1 cellular context compared by ENCODE assay signal in the genomic region with DNA sequence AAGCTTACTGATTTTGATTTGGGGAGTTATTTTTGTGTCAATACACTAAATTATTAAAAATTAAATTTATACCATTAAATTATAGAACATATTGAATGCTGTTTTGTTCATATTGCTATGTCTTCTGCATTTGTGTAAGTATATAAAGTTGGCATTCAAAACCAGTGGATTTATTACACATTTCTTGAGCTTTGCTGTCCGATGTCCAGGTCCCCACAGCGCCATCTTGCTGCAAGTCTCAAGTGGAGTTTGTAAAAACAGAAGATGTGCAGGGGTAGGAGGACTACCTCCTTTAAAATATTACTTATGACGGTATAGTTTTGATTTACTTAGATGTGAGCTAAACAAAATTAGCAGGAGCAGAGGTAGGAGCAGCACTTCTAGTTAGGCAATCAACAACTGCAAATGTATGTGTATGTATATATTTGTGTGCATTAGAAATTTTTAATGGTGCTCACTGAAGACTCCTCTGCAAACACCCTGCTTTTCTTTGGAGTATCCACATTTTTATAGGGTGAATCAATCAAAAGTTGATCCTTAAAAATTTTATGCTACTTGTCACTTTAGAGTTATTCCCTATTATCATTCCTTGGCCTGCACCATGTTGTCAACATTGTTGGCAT.
TF ChIP-seq lines count a peak whose summit lies in the region.

No MANE protein-coding gene starts in this region.

TF ChIP-seq in K562, 482 proteins besides CTCF, POLR2A, EP300 and RAD21:
- TF ChIP-seq SMC3 (conservative IDR thresholded peaks at IDR 0.05; ENCODE audit: insufficient read depth, low read depth, low read length) = peak; percentile 26; the same call in 1 of the 2 replicates
- no peak for TF ChIP-seq RFX7 (CRISPR knock-in tag; IDR thresholded peaks at IDR 0.05)
- TF ChIP-seq SMARCB1 (IDR thresholded peaks at IDR 0.05; ENCODE audit: insufficient read length, low read depth) = no peak
- TF ChIP-seq, protein P1, sequence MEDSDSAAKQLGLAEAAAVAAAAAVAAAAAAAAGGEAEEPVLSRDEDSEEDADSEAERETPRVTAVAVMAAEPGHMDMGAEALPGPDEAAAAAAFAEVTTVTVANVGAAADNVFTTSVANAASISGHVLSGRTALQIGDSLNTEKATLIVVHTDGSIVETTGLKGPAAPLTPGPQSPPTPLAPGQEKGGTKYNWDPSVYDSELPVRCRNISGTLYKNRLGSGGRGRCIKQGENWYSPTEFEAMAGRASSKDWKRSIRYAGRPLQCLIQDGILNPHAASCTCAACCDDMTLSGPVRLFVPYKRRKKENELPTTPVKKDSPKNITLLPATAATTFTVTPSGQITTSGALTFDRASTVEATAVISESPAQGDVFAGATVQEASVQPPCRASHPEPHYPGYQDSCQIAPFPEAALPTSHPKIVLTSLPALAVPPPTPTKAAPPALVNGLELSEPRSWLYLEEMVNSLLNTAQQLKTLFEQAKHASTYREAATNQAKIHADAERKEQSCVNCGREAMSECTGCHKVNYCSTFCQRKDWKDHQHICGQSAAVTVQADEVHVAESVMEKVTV (CRISPR knock-in tag; IDR thresholded peaks at IDR 0.05) = 0 out of 2 replicates have a peak, but pooled peaks have one; percentile 5
- TF ChIP-seq CHCHD3 (CRISPR knock-in tag; IDR thresholded peaks at IDR 0.05) = no peak
- no peak for TF ChIP-seq CREBBP (IDR thresholded peaks at IDR 0.05; ENCODE audit: low read depth, low read length)
- TF ChIP-seq TCF7 (IDR thresholded peaks at IDR 0.05; ENCODE audit: borderline replicate concordance) = no peak
- no peak for TF ChIP-seq BCL6 (CRISPR knock-in tag; IDR thresholded peaks at IDR 0.05)
- TF ChIP-seq, protein P2, sequence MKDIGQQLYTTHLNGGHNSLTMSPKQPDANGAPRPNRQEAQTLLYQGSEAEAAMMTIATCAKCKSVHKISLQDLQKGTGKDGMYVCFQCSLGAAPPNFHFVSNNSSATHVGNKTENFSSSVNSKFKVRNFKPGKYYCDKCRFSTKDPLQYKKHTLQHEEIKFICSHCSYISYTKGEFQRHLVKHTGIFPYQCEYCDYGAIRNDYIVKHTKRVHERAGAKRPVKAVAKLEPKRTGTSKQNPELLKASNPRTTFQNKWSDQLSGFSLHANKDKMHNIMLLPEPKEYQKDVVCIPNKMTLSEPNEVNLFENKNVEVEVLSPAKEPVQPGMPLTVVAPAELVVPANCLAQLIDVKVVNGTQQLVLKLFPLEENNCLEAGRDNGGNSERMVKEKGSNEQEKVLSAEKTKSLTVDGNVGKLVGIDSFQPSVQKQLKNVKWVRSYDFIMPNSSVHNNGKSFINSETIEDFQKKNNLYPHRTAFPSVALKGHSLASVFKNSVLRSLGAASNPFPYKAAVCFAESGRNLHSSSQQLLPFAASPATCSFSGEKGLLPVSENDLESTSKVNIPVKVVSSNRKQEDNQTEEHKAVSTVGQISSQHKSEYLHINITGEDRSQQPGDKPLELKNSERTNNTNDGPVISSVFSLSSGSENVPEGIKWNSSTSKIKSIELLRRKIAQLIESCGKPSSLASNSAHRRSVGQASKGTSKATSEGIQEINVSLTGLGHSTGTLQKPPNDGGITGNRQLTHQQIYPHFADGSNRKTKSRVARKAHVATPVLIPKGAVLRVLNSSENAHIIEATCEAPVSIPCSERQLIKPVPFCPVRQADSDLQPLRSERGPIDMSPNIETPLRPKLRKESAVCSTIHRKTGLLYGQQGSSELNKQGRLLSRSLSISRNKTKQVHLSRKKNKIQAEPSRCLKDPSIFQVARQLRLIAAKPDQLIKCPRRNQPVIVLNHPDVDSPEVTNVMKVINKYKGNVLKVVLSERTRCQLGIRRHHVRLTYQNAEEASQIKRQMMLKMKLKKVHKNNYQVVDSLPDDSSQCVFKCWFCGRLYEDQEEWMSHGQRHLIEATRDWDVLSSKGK (CRISPR knock-in tag; IDR thresholded peaks at IDR 0.05) = no peak
- TF ChIP-seq, protein P3, sequence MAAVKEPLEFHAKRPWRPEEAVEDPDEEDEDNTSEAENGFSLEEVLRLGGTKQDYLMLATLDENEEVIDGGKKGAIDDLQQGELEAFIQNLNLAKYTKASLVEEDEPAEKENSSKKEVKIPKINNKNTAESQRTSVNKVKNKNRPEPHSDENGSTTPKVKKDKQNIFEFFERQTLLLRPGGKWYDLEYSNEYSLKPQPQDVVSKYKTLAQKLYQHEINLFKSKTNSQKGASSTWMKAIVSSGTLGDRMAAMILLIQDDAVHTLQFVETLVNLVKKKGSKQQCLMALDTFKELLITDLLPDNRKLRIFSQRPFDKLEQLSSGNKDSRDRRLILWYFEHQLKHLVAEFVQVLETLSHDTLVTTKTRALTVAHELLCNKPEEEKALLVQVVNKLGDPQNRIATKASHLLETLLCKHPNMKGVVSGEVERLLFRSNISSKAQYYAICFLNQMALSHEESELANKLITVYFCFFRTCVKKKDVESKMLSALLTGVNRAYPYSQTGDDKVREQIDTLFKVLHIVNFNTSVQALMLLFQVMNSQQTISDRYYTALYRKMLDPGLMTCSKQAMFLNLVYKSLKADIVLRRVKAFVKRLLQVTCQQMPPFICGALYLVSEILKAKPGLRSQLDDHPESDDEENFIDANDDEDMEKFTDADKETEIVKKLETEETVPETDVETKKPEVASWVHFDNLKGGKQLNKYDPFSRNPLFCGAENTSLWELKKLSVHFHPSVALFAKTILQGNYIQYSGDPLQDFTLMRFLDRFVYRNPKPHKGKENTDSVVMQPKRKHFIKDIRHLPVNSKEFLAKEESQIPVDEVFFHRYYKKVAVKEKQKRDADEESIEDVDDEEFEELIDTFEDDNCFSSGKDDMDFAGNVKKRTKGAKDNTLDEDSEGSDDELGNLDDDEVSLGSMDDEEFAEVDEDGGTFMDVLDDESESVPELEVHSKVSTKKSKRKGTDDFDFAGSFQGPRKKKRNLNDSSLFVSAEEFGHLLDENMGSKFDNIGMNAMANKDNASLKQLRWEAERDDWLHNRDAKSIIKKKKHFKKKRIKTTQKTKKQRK (IDR thresholded peaks at IDR 0.05; ENCODE audit: borderline replicate concordance, low read depth, low read length) = no peak
- TF ChIP-seq NBN (IDR thresholded peaks at IDR 0.05; ENCODE audit: low read depth) = no peak
- no peak for TF ChIP-seq DIDO1 (tag; IDR thresholded peaks at IDR 0.05; ENCODE audit: low read depth)
- TF ChIP-seq SMARCA5 (IDR thresholded peaks at IDR 0.05) = no peak
- no peak for TF ChIP-seq TFAM (CRISPR knock-in tag; conservative IDR thresholded peaks at IDR 0.05)
- no peak for TF ChIP-seq ID3 (CRISPR knock-in tag; IDR thresholded peaks at IDR 0.05)
- TF ChIP-seq ID3 (tag; IDR thresholded peaks at IDR 0.05) = no peak
- no peak for TF ChIP-seq BCLAF1 (IDR thresholded peaks at IDR 0.05; ENCODE audit: borderline replicate concordance in 1 of 2, control insufficient read depth in 1 of 2, low read depth in 2 of 2, low read length in 1 of 2)
- TF ChIP-seq, protein P4, sequence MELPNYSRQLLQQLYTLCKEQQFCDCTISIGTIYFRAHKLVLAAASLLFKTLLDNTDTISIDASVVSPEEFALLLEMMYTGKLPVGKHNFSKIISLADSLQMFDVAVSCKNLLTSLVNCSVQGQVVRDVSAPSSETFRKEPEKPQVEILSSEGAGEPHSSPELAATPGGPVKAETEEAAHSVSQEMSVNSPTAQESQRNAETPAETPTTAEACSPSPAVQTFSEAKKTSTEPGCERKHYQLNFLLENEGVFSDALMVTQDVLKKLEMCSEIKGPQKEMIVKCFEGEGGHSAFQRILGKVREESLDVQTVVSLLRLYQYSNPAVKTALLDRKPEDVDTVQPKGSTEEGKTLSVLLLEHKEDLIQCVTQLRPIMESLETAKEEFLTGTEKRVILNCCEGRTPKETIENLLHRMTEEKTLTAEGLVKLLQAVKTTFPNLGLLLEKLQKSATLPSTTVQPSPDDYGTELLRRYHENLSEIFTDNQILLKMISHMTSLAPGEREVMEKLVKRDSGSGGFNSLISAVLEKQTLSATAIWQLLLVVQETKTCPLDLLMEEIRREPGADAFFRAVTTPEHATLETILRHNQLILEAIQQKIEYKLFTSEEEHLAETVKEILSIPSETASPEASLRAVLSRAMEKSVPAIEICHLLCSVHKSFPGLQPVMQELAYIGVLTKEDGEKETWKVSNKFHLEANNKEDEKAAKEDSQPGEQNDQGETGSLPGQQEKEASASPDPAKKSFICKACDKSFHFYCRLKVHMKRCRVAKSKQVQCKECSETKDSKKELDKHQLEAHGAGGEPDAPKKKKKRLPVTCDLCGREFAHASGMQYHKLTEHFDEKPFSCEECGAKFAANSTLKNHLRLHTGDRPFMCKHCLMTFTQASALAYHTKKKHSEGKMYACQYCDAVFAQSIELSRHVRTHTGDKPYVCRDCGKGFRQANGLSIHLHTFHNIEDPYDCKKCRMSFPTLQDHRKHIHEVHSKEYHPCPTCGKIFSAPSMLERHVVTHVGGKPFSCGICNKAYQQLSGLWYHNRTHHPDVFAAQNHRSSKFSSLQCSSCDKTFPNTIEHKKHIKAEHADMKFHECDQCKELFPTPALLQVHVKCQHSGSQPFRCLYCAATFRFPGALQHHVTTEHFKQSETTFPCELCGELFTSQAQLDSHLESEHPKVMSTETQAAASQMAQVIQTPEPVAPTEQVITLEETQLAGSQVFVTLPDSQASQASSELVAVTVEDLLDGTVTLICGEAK (IDR thresholded peaks at IDR 0.05) = peak; percentile 62
- TF ChIP-seq, protein P4 (CRISPR knock-in tag; IDR thresholded peaks at IDR 0.05) = no peak
- TF ChIP-seq ATF7 (IDR thresholded peaks at IDR 0.05) = no peak
